Comparison of ENCODE assay signal across 1 cellular context in genomic region chr3:47554335-47554734, GRCh38.
TF ChIP-seq lines count a peak whose summit lies in the region.

No MANE protein-coding gene starts in this region.

TF ChIP-seq in GM23338, 12 proteins besides CTCF, POLR2A, EP300 and RAD21 (continued from another document):
- TF ChIP-seq, protein P1, sequence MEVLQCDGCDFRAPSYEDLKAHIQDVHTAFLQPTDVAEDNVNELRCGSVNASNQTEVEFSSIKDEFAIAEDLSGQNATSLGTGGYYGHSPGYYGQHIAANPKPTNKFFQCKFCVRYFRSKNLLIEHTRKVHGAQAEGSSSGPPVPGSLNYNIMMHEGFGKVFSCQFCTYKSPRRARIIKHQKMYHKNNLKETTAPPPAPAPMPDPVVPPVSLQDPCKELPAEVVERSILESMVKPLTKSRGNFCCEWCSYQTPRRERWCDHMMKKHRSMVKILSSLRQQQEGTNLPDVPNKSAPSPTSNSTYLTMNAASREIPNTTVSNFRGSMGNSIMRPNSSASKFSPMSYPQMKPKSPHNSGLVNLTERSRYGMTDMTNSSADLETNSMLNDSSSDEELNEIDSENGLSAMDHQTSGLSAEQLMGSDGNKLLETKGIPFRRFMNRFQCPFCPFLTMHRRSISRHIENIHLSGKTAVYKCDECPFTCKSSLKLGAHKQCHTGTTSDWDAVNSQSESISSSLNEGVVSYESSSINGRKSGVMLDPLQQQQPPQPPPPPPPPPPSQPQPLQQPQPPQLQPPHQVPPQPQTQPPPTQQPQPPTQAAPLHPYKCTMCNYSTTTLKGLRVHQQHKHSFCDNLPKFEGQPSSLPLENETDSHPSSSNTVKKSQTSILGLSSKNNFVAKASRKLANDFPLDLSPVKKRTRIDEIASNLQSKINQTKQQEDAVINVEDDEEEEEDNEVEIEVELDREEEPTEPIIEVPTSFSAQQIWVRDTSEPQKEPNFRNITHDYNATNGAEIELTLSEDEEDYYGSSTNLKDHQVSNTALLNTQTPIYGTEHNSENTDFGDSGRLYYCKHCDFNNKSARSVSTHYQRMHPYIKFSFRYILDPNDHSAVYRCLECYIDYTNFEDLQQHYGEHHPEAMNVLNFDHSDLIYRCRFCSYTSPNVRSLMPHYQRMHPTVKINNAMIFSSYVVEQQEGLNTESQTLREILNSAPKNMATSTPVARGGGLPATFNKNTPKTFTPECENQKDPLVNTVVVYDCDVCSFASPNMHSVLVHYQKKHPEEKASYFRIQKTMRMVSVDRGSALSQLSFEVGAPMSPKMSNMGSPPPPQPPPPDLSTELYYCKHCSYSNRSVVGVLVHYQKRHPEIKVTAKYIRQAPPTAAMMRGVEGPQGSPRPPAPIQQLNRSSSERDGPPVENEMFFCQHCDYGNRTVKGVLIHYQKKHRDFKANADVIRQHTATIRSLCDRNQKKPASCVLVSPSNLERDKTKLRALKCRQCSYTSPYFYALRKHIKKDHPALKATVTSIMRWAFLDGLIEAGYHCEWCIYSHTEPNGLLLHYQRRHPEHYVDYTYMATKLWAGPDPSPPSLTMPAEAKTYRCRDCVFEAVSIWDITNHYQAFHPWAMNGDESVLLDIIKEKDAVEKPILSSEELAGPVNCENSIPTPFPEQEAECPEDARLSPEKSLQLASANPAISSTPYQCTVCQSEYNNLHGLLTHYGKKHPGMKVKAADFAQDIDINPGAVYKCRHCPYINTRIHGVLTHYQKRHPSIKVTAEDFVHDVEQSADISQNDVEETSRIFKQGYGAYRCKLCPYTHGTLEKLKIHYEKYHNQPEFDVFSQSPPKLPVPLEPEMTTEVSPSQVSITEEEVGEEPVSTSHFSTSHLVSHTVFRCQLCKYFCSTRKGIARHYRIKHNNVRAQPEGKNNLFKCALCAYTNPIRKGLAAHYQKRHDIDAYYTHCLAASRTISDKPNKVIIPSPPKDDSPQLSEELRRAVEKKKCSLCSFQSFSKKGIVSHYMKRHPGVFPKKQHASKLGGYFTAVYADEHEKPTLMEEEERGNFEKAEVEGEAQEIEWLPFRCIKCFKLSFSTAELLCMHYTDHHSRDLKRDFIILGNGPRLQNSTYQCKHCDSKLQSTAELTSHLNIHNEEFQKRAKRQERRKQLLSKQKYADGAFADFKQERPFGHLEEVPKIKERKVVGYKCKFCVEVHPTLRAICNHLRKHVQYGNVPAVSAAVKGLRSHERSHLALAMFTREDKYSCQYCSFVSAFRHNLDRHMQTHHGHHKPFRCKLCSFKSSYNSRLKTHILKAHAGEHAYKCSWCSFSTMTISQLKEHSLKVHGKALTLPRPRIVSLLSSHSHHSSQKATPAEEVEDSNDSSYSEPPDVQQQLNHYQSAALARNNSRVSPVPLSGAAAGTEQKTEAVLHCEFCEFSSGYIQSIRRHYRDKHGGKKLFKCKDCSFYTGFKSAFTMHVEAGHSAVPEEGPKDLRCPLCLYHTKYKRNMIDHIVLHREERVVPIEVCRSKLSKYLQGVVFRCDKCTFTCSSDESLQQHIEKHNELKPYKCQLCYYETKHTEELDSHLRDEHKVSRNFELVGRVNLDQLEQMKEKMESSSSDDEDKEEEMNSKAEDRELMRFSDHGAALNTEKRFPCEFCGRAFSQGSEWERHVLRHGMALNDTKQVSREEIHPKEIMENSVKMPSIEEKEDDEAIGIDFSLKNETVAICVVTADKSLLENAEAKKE (CRISPR knock-in tag; IDR thresholded peaks at IDR 0.05): no peak
- no peak for TF ChIP-seq STAT1 (IDR thresholded peaks at IDR 0.05; ENCODE audit: unreplicated experiment)
